Comparison of ENCODE assay signal across 25 cellular contexts in the genomic region with DNA sequence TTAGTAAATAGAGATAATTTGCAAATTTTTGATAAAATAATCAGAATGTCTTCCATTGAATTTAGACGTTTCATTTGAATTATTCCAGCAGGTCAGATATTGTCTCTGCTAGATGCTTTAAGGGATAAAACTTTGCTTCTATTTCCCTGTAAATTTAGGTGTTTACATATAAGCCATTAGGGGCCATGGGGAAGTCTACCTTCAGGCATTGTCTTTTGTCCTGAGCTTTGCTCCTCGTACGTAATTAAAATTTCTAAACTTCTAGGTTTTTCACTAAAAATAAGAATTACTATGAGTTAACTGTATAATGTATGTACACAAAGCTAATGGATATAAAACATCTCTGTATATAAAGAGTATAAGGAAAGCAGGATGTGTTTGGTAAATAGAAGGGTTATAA. TPM values are rescaled to one million over a fixed set of nuclear protein-coding genes. Genes with fewer than 3 reads are reported as not detected.
"Had no signal": no experiment of that assay in that cellular context is flagged by ENCODE, and none has a peak within 500 bp of the region (broad histone marks: within the 10 kb centered on the region; RNA-seq: fewer than 3 reads in every experiment).

No MANE protein-coding gene starts in this region.

- H3K27ac ChIP-seq: breast epithelium, coronary artery, SJSA1 had no signal

- H3K27me3 ChIP-seq: breast epithelium, SJSA1 had no signal

- DNase-seq: activated CD4-positive, alpha-beta T cell treated with anti-CD3 and anti-CD28 coated beads for 48 hours; activated CD4-positive, alpha-beta T cell treated with anti-CD3 and anti-CD28 coated beads, Interleukin-2, amount 50 U/mL, for 4 hours; activated CD4-positive, CD25-positive, alpha-beta regulatory T cell treated with anti-CD3 and anti-CD28 coated beads, Interleukin-2, amount 50 U/mL, for 72 hours; activated CD8-positive, alpha-beta memory T cell treated with anti-CD3 and anti-CD28 coated beads, Interleukin-2, amount 50 U/mL, for 48 hours; activated CD8-positive, alpha-beta T cell treated with anti-CD3 and anti-CD28 coated beads, Interleukin-2, amount 10 ng/mL, durations not matched to agents 7 days and 5 days; activated effector memory CD4-positive, alpha-beta T cell treated with Interleukin-2 at 50 U/mL for 16 hours; activated naive CD4-positive, alpha-beta T cell; activated T-cell treated with anti-CD3 and anti-CD28 coated beads, Interleukin-2, amount 50 U/mL, for 1 hour; aorta; caudate nucleus; NCI-H1105 treated with DMSO at 0.1 percent for 48 hours; NCI-H1436 treated with DMSO at 0.1 percent for 48 hours; NCI-H1930; NCI-H2171 treated with DMSO at 0.1 percent for 48 hours; NCI-H226; NCI-H510A; NCI-H69; NK-92 treated with Interleukin-12 subunit alpha and Interleukin-12 subunit beta, amount 100 ng/mL, for 24 hours; PC-3; SHP77 had no signal

- H3K36me3 ChIP-seq: breast epithelium, SJSA1 had no signal

- H3K9me3 ChIP-seq: breast epithelium, SJSA1 had no signal

- H3K4me1 ChIP-seq: breast epithelium had no signal

- H3K4me3 ChIP-seq: breast epithelium, coronary artery, SJSA1 had no signal

- ATAC-seq: activated CD8-positive, alpha-beta T cell treated with anti-CD3 and anti-CD28 coated beads, Interleukin-2, amount 10 ng/mL, durations not matched to agents 7 days and 5 days; PC-3 had no signal

RNA-seq across cellular contexts. Expression of a gene that starts 24.1 kb away (rescaled TPM):
- total RNA-seq: PC-3 had no signal

RNA-seq across cellular contexts. Expression of a gene that starts 42.5 kb away (rescaled TPM):
- total RNA-seq: activated T-helper 1 cell treated with anti-CD3 and anti-CD28 coated beads, Interleukin-12 subunit alpha, Interleukin-12 subunit beta, Interleukin-2, Interleukin-4 antibody, amounts not matched to agents 30 ng/mL and 10 ng/mL and 1 ng/mL, durations not matched to agents 14 hours and 24 hours and 36 hours; cerebellum; PC-3; SJSA1 had no signal

RNA-seq across cellular contexts. Expression of a gene that starts 51.9 kb away (rescaled TPM):
- total RNA-seq: cerebellum, PC-3, SJSA1 had no signal
